In genomic region chr11:10208045-10208674, GRCh38 we compare ENCODE assay signal across 9 cellular contexts.
DNase-seq lines count a peak whose midpoint lies in the region; ATAC-seq and TF ChIP-seq lines count a peak whose summit lies in the region.
"Had no signal": no experiment of that assay in that cellular context is flagged by ENCODE, and none has a peak within 500 bp of the region (broad histone marks: within the 10 kb centered on the region; RNA-seq: fewer than 3 reads in every experiment).

No MANE protein-coding gene starts in this region.

- H3K4me3 Mint-ChIP-seq in activated CD4-positive, alpha-beta T cell treated with anti-CD3 and anti-CD28 coated beads for 36 hours = no peak overlapping the region
- no peak overlapping the region for H3K4me3 Mint-ChIP-seq in nephron
- H3K4me3 Mint-ChIP-seq: activated naive CD4-positive, alpha-beta T cell treated with anti-CD3 and anti-CD28 coated beads, Interleukin-2, amount 50 U/mL, for 24 hours had no signal

- no peaks in the 10 kb centered on the region for H3K27me3 ChIP-seq in esophagus muscularis mucosa

- H3K36me3 ChIP-seq in esophagus muscularis mucosa = no peaks in the 10 kb centered on the region

- TF ChIP-seq EP300 in esophagus muscularis mucosa (IDR thresholded peaks at IDR 0.05) = no peak

- H3K9me3 ChIP-seq in esophagus muscularis mucosa = peaks cover 0 to 17% (median 11%) of the 10 kb centered on the region in 4 donors

- peaks cover 0 to 14% (median 11%) of the 10 kb centered on the region in 4 donors for H3K4me1 ChIP-seq in esophagus muscularis mucosa

- POLR2A ChIA-PET in activated CD4-positive, alpha-beta T cell treated with anti-CD3 and anti-CD28 coated beads for 36 hours (lab: Charles Lee) = no interaction called here

- no peaks in the 10 kb centered on the region for H3K4me1 Mint-ChIP-seq in activated CD4-positive, alpha-beta T cell treated with anti-CD3 and anti-CD28 coated beads for 36 hours
- H3K4me1 Mint-ChIP-seq in nephron = no peaks in the 10 kb centered on the region
- H3K4me1 Mint-ChIP-seq: activated naive CD4-positive, alpha-beta T cell treated with anti-CD3 and anti-CD28 coated beads, Interleukin-2, amount 50 U/mL, for 24 hours had no signal

- peaks cover 4% of the 10 kb centered on the region for H3K36me3 Mint-ChIP-seq in activated CD4-positive, alpha-beta T cell treated with anti-CD3 and anti-CD28 coated beads for 36 hours (ENCODE audit: low read depth)
- peaks cover 26% of the 10 kb centered on the region for H3K36me3 Mint-ChIP-seq in nephron (ENCODE audit: low read depth)

- H3K27ac Mint-ChIP-seq in activated CD4-positive, alpha-beta T cell treated with anti-CD3 and anti-CD28 coated beads for 36 hours = no peak overlapping the region
- no peak overlapping the region for H3K27ac Mint-ChIP-seq in nephron
- H3K27ac Mint-ChIP-seq: activated naive CD4-positive, alpha-beta T cell treated with anti-CD3 and anti-CD28 coated beads, Interleukin-2, amount 50 U/mL, for 24 hours had no signal

- peaks cover 7% of the 10 kb centered on the region for H3K9me3 Mint-ChIP-seq in activated CD4-positive, alpha-beta T cell treated with anti-CD3 and anti-CD28 coated beads for 36 hours (ENCODE audit: low read depth)
- peaks cover 21% of the 10 kb centered on the region for H3K9me3 Mint-ChIP-seq in nephron

- peak; percentile 56 for TF ChIP-seq CTCF in LNCaP clone FGC (IDR thresholded peaks at IDR 0.05; ENCODE audit: control insufficient read depth, extremely low read depth, insufficient read depth)
- TF ChIP-seq CTCF in esophagus muscularis mucosa (IDR thresholded peaks at IDR 0.05) = peak; percentile 73 to 79 (median 76)
- TF ChIP-seq CTCF in nephron (IDR thresholded peaks at IDR 0.05; ENCODE audit: unreplicated experiment in 3 of 3) = peak; percentile 59 to 77 (median 69)

- ATAC-seq in activated CD4-positive, alpha-beta T cell treated with anti-CD3 and anti-CD28 coated beads for 36 hours = peak; percentile 74
- no peak for ATAC-seq in GM18873 (IDR thresholded peaks at IDR 0.05; ENCODE audit: low FRiP score, unreplicated experiment)
- ATAC-seq in HG03565 (IDR thresholded peaks at IDR 0.05; ENCODE audit: unreplicated experiment) = no peak

- peaks cover 3% of the 10 kb centered on the region for H3K27me3 Mint-ChIP-seq in activated CD4-positive, alpha-beta T cell treated with anti-CD3 and anti-CD28 coated beads for 36 hours
- no peaks in the 10 kb centered on the region for H3K27me3 Mint-ChIP-seq in nephron (ENCODE audit: low read depth)
- H3K27me3 Mint-ChIP-seq: activated naive CD4-positive, alpha-beta T cell treated with anti-CD3 and anti-CD28 coated beads, Interleukin-2, amount 50 U/mL, for 24 hours had no signal

- WGBS in esophagus muscularis mucosa = 23% methylated on average over 5 of the region's 5 CpGs

- TF ChIP-seq POLR2A in esophagus muscularis mucosa (IDR thresholded peaks at IDR 0.05; ENCODE audit: low read depth) = no peak

- peak overlapping the region; percentile 0 to 16 (median 7) for H3K27ac ChIP-seq in esophagus muscularis mucosa (replicated peaks in 1 of 4)

- peak; percentile 11 for DNase-seq in activated CD4-positive, alpha-beta T cell treated with anti-CD3 and anti-CD28 coated beads for 36 hours
- no peak for DNase-seq in activated CD4-positive, alpha-beta T cell treated with anti-CD3 and anti-CD28 coated beads, Interleukin-2, amount 50 U/mL, for 4 hours
- DNase-seq in LNCaP clone FGC (ENCODE audit: low read depth) (no peak), SHP77 treated with DMSO at 0.1 percent for 48 hours (lab: John Stamatoyannopoulos, UW) (peak; percentile 6), esophagus muscularis mucosa (ENCODE audit: extremely low spot score) (no peak)

- intact Hi-C loops in activated CD4-positive, alpha-beta T cell treated with anti-CD3 and anti-CD28 coated beads for 36 hours (cut with DNase I, micrococcal nuclease) = loop anchor here (1.0 to 5.0 kb wide), 4 partner anchors 99 to 529 kb away; no protein-coding TSS in a partner anchor
- intact Hi-C loops in esophagus muscularis mucosa (cut with DNase I) = loop anchor here (2.0 to 10.0 kb wide), 3 partner anchors 99 to 213 kb away; no protein-coding TSS in a partner anchor

- CTCF ChIA-PET in activated CD4-positive, alpha-beta T cell treated with anti-CD3 and anti-CD28 coated beads for 36 hours (lab: Charles Lee) = interaction anchor here (0.6 to 3.7 kb wide), 24 partner anchors 9 to 487 kb away, joined by 3 to 36 read pairs (median 4); partner anchors contain the start of gene ADM

- H3K4me3 ChIP-seq in LNCaP clone FGC (ENCODE audit: low read depth, low read length) = no peak overlapping the region
- H3K4me3 ChIP-seq in esophagus muscularis mucosa = no peak overlapping the region

Comparison
In these comparisons a context has a peak if more than half of its experiments do, and no peak if none do; other contexts are left out.
1. DNase-seq: peak in activated CD4-positive, alpha-beta T cell treated with anti-CD3 and anti-CD28 coated beads for 36 hours (single experiment) and SHP77 treated with DMSO at 0.1 percent for 48 hours (single experiment); none in activated CD4-positive, alpha-beta T cell treated with anti-CD3 and anti-CD28 coated beads, Interleukin-2, amount 50 U/mL, for 4 hours (0 of 2), LNCaP clone FGC (single experiment) and esophagus muscularis mucosa (single experiment).
2. Peak in every context shown above with its lines, with median percentiles within 50 percentile points of each other: CTCF ChIP-seq.